ENCODE assay signal across 24 cellular contexts in genomic region chr4:48305508-48305907, GRCh38.
"Had no signal": no experiment of that assay in that cellular context is flagged by ENCODE, and none has a peak within 500 bp of the region (broad histone marks: within the 10 kb centered on the region; RNA-seq: fewer than 3 reads in every experiment).

No MANE protein-coding gene starts in this region.

- H3K27ac ChIP-seq: KMS-11, PC-9, Peyer's patch, SJSA1, SK-N-MC had no signal

- H3K4me3 ChIP-seq: PC-9, Peyer's patch, SJSA1, SK-N-MC had no signal

- DNase-seq: IMR-90, NCI-H1092, NCI-H1105 treated with DMSO at 0.1 percent for 48 hours, NCI-H1417 treated with DMSO at 0.1 percent for 48 hours, NCI-H146, NCI-H1694 treated with DMSO at 0.1 percent for 48 hours, NCI-H1930, NCI-H2081, NCI-H2107, NCI-H2227 treated with DMSO at 0.1 percent for 48 hours, NCI-H446, NCI-H510A, NCI-H524 treated with DMSO at 0.1 percent for 48 hours, NCI-H69, NCI-H774, OCI-M1, PC-9, Peyer's patch, SIG-M5 had no signal

- H3K4me2 ChIP-seq: KMS-11, PC-9 had no signal

- H3K36me3 ChIP-seq: Peyer's patch, SJSA1 had no signal

- H2AFZ ChIP-seq: PC-9 had no signal

- H3K27me3 ChIP-seq: Peyer's patch, SJSA1 had no signal

- ATAC-seq: HepG2, Right ventricle myocardium inferior had no signal

- FAIRE-seq: HepG2 had no signal

- H3K4me1 ChIP-seq: Peyer's patch, SJSA1 had no signal

- H3K9me3 ChIP-seq: Peyer's patch, SJSA1 had no signal

- H3K9ac ChIP-seq: KMS-11 had no signal
